In genomic region chr14:51895425-51895824, GRCh38 we compare ENCODE assay signal across 25 cellular contexts.
"Had no signal": no experiment of that assay in that cellular context is flagged by ENCODE, and none has a peak within 500 bp of the region (broad histone marks: within the 10 kb centered on the region; RNA-seq: fewer than 3 reads in every experiment).

No MANE protein-coding gene starts in this region.

- H3K9me3 Mint-ChIP-seq: activated B cell treated with CpG ODN at 0.5 μM for 24 hours; activated naive CD4-positive, alpha-beta T cell treated with anti-CD3 and anti-CD28 coated beads for 36 hours had no signal

- H3K4me3 ChIP-seq: adrenal gland, breast epithelium, Peyer's patch had no signal

- ATAC-seq: activated CD8-positive, alpha-beta memory T cell treated with anti-CD3 and anti-CD28 coated beads, Interleukin-2, amount 10 ng/mL, durations not matched to agents 7 days and 5 days; activated T-cell treated with anti-CD3 and anti-CD28 coated beads, Interleukin-2, amount 50 U/mL, for 4 hours; activated T-helper 17 cell treated with anti-CD3 and anti-CD28 coated beads, Interleukin-2, amount 50 U/mL, for 72 hours had no signal

- H3K9me3 ChIP-seq: adrenal gland, breast epithelium, Peyer's patch had no signal

- H3K4me1 ChIP-seq: adrenal gland, breast epithelium, Peyer's patch had no signal

- H3K36me3 ChIP-seq: adrenal gland, breast epithelium, Peyer's patch had no signal

- DNase-seq: activated B cell treated with CpG ODN at 0.5 μM for 24 hours; activated CD4-positive, alpha-beta T cell treated with anti-CD3 and anti-CD28 coated beads for 1 hour; activated CD4-positive, alpha-beta T cell treated with anti-CD3 and anti-CD28 coated beads, Interleukin-2, amount 50 U/mL, for 48 hours; activated CD8-positive, alpha-beta memory T cell treated with anti-CD3 and anti-CD28 coated beads, Interleukin-2, amount 10 ng/mL, durations not matched to agents 7 days and 5 days; activated gamma-delta T cell; activated naive CD4-positive, alpha-beta T cell treated with anti-CD3 and anti-CD28 coated beads for 36 hours; activated naive CD8-positive, alpha-beta T cell treated with anti-CD3 and anti-CD28 coated beads, Interleukin-2, amount 10 ng/mL, durations not matched to agents 7 days and 5 days; activated T-cell treated with anti-CD3 and anti-CD28 coated beads, Interleukin-2, amount 50 U/mL, for 4 hours; adrenal gland; anterior cingulate cortex; MM.1S; NCI-H1105 treated with DMSO at 0.1 percent for 48 hours; NCI-H1436 treated with DMSO at 0.1 percent for 48 hours; NCI-H187; NCI-H2081 treated with DMSO at 0.1 percent for 48 hours; NCI-H446; NCI-H524; Peyer's patch; SHP77 treated with DMSO at 0.1 percent for 48 hours; T1000 had no signal

- H3K27ac ChIP-seq: adrenal gland, breast epithelium, Peyer's patch, RWPE1 had no signal

- H3K27ac Mint-ChIP-seq: activated B cell treated with CpG ODN at 0.5 μM for 24 hours; activated CD4-positive, alpha-beta T cell treated with anti-CD3 and anti-CD28 coated beads, Interleukin-2, amount 10 ng/mL, durations not matched to agents 24 days and 14 days; activated CD8-positive, alpha-beta memory T cell treated with anti-CD3 and anti-CD28 coated beads, Interleukin-2, amount 10 ng/mL, durations not matched to agents 7 days and 5 days; activated naive CD4-positive, alpha-beta T cell treated with anti-CD3 and anti-CD28 coated beads for 36 hours; activated naive CD8-positive, alpha-beta T cell treated with anti-CD3 and anti-CD28 coated beads, Interleukin-2, amount 10 ng/mL, durations not matched to agents 7 days and 5 days; activated T-helper 17 cell treated with anti-CD3 and anti-CD28 coated beads, Interleukin-2, amount 50 U/mL, for 72 hours; T-helper 1 cell treated with Interleukin-12 subunit alpha and Interleukin-12 subunit beta and Interleukin-4 antibody, amounts not matched to agents 30 μg/mL and 1 μg/mL, for 36 hours had no signal

- H3K4me3 Mint-ChIP-seq: activated B cell treated with CpG ODN at 0.5 μM for 24 hours; activated CD4-positive, alpha-beta T cell treated with anti-CD3 and anti-CD28 coated beads, Interleukin-2, amount 10 ng/mL, durations not matched to agents 24 days and 14 days; activated CD8-positive, alpha-beta memory T cell treated with anti-CD3 and anti-CD28 coated beads, Interleukin-2, amount 10 ng/mL, durations not matched to agents 7 days and 5 days; activated naive CD4-positive, alpha-beta T cell treated with anti-CD3 and anti-CD28 coated beads for 36 hours; activated naive CD8-positive, alpha-beta T cell treated with anti-CD3 and anti-CD28 coated beads, Interleukin-2, amount 10 ng/mL, durations not matched to agents 7 days and 5 days; activated T-cell treated with anti-CD3 and anti-CD28 coated beads, Interleukin-2, amount 50 U/mL, for 4 hours; activated T-helper 17 cell treated with anti-CD3 and anti-CD28 coated beads, Interleukin-2, amount 50 U/mL, for 72 hours; T-helper 1 cell treated with Interleukin-12 subunit alpha and Interleukin-12 subunit beta and Interleukin-4 antibody, amounts not matched to agents 30 μg/mL and 1 μg/mL, for 36 hours had no signal

- H3K27me3 ChIP-seq: adrenal gland, breast epithelium, Peyer's patch had no signal

- H3K27me3 Mint-ChIP-seq: activated B cell treated with CpG ODN at 0.5 μM for 24 hours; activated CD4-positive, alpha-beta T cell treated with anti-CD3 and anti-CD28 coated beads, Interleukin-2, amount 10 ng/mL, durations not matched to agents 24 days and 14 days; activated CD8-positive, alpha-beta memory T cell treated with anti-CD3 and anti-CD28 coated beads, Interleukin-2, amount 10 ng/mL, durations not matched to agents 7 days and 5 days; activated naive CD8-positive, alpha-beta T cell treated with anti-CD3 and anti-CD28 coated beads, Interleukin-2, amount 10 ng/mL, durations not matched to agents 7 days and 5 days; activated T-helper 17 cell treated with anti-CD3 and anti-CD28 coated beads, Interleukin-2, amount 50 U/mL, for 72 hours had no signal
